ENCODE assay signal across 8 cellular contexts in the genomic region with DNA sequence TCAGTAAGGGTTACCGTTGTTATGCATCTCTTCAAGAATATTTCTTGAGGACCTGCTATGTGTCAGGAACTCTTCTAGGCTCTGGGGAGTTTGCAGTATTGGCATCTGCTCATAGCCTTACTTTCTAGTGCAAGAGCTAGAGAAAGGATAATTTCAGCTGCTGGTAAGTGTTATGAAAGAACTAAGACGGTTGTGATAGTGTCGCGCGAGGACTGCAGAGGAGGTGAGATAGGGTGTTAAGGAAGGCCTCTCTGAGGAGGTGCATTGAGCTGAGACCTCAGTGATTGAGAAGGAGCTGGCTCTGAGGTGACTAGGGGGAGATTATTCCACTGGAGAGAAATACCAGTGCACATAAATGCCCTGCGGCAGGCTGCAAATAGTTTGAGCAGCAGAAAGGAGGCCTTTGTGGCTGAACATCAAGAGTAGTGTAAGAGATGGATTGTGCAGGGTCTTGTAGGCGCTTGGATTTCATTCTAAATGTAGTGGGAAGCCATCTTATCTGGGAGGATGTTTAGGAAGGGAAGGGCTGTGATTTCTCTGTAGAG. TPM values are rescaled to one million over a fixed set of nuclear protein-coding genes. Genes with fewer than 3 reads are reported as not detected.
A peak's percentile ranks its signal among the peaks of the same experiment; 100 is the strongest.
DNase-seq lines count a peak whose midpoint lies in the region; ATAC-seq and TF ChIP-seq lines count a peak whose summit lies in the region.

No MANE protein-coding gene starts in this region.

- CTCF ChIA-PET in Caco-2 (lab: Charles Lee) = interaction anchor here (0.7 to 1.0 kb wide), 2 partner anchors 70 to 80 kb away, joined by 3 to 4 read pairs; no protein-coding TSS in a partner anchor

- H3K4me1 ChIP-seq in Caco-2 = peaks cover 4% of the 10 kb centered on the region; the same call in 1 of the 2 replicates
- peaks cover 18% of the 10 kb centered on the region for H3K4me1 ChIP-seq in adipocyte (ENCODE audit: control insufficient read depth, insufficient read depth, low read length)
- H3K4me1 ChIP-seq in tibial nerve = peaks cover 0 to 40% (median 14%) of the 10 kb centered on the region in 4 donors

- no peaks in the 10 kb centered on the region for H3K9me3 Mint-ChIP-seq in Caco-2 (ENCODE audit: unreplicated experiment)

- peak overlapping the region; percentile 94 for H3K27ac Mint-ChIP-seq in Caco-2 (ENCODE audit: unreplicated experiment)

- peak overlapping the region; percentile 95 for H3K9ac ChIP-seq in adipocyte (ENCODE audit: low read length)

- TF ChIP-seq POLR2A in tibial nerve (IDR thresholded peaks at IDR 0.05) = no peak

- H3K4me3 Mint-ChIP-seq in Caco-2 (ENCODE audit: unreplicated experiment) = peak overlapping the region; percentile 85

- peaks cover 4% of the 10 kb centered on the region for H3K36me3 ChIP-seq in Caco-2 (ENCODE audit: control insufficient read depth, insufficient read depth, low read length)
- peaks cover 39% of the 10 kb centered on the region for H3K36me3 ChIP-seq in adipocyte (ENCODE audit: control insufficient read depth, insufficient read depth, low read length, severe bottlenecking)
- peaks cover 0 to 45% (median 2%) of the 10 kb centered on the region in 3 donors for H3K36me3 ChIP-seq in tibial nerve

- WGBS in tibial nerve, 2 donors = 5 to 9% methylated on average over 7 of the region's 7 CpGs

- no peaks in the 10 kb centered on the region for H3K9me3 ChIP-seq in Caco-2
- no peaks in the 10 kb centered on the region for H3K9me3 ChIP-seq in adipocyte (ENCODE audit: control insufficient read depth, low read length)
- no peaks in the 10 kb centered on the region for H3K9me3 ChIP-seq in tibial nerve

- H3K36me3 Mint-ChIP-seq in Caco-2 (ENCODE audit: insufficient read depth, unreplicated experiment) = peaks cover 79% of the 10 kb centered on the region

- TSS peak; percentile 52 for BruUV-seq in Caco-2 (replicated peaks; lab: Mats Ljungman, UMichigan)

- peak in 1 of 2 experiments; percentile 22 for DNase-seq in Caco-2
- no peak for DNase-seq in Jurkat, Clone E6-1 (ENCODE audit: low read depth, low spot score)
- peak; percentile 38 for DNase-seq in adipocyte (ENCODE audit: low read depth)
- DNase-seq in left kidney (ENCODE audit: low read depth, low spot score) = peak; percentile 10
- DNase-seq in tibial nerve (ENCODE audit: low spot score in 2 of 2) = no peak
- DNase-seq in iPS-NIHi7 (ENCODE audit: extremely low spot score) = no peak
- no peak for DNase-seq in NCI-H345 treated with DMSO at 0.1 percent for 48 hours (lab: John Stamatoyannopoulos, UW; ENCODE audit: unreplicated experiment)

- ATAC-seq in esophagus mucosa = no peak

- H3K4me1 Mint-ChIP-seq in Caco-2 (ENCODE audit: low read depth, unreplicated experiment) = peaks cover 16% of the 10 kb centered on the region

- H3K27me3 Mint-ChIP-seq in Caco-2 (ENCODE audit: insufficient read depth, unreplicated experiment) = no peaks in the 10 kb centered on the region

- intact Hi-C loops in Caco-2 (cut with micrococcal nuclease; ENCODE audit: unreplicated experiment) = loop anchor here (1.0 kb wide), 1 partner anchor 31 kb away; a partner anchor contains a TSS

- POLR2A ChIA-PET in Caco-2 (lab: Charles Lee) = interaction anchor here (0.6 to 1.4 kb wide), 3 partner anchors 49 to 238 kb away, joined by 3 to 6 read pairs (median 6); no protein-coding TSS in a partner anchor

- no peaks in the 10 kb centered on the region for H3K27me3 ChIP-seq in Caco-2 (replicated peaks; ENCODE audit: control insufficient read depth, insufficient read depth, low read length)
- H3K27me3 ChIP-seq in adipocyte (replicated peaks; ENCODE audit: control insufficient read depth, insufficient read depth, low read length) = no peaks in the 10 kb centered on the region
- H3K27me3 ChIP-seq in tibial nerve = no peaks in the 10 kb centered on the region

- peak overlapping the region; percentile 98 for H3K4me3 ChIP-seq in Caco-2 (ENCODE audit: low read depth, low read length)
- peak overlapping the region; percentile 99 for H3K4me3 ChIP-seq in Jurkat, Clone E6-1 (ENCODE audit: low read length)
- H3K4me3 ChIP-seq in adipocyte (ENCODE audit: low read length) = peak overlapping the region; percentile 96
- H3K4me3 ChIP-seq in tibial nerve = peak overlapping the region; percentile 85 to 99 (median 93)

- H3K27ac ChIP-seq in tibial nerve = peak overlapping the region in 2 of 4 donors; percentile 88 to 90

- no peak for TF ChIP-seq CTCF in Caco-2 (IDR thresholded peaks at IDR 0.05; ENCODE audit: insufficient read depth in 1 of 2, low read depth in 1 of 2, low read length in 1 of 2, severe bottlenecking in 1 of 2, unreplicated experiment in 1 of 2)
- no peak for TF ChIP-seq CTCF in tibial nerve (IDR thresholded peaks at IDR 0.05)

- no peak for TF ChIP-seq EP300 in tibial nerve (IDR thresholded peaks at IDR 0.05)

RNA-seq across cellular contexts. Expression of a gene that starts 0.8 kb away (rescaled TPM):
- total RNA-seq in Caco-2 (2022) = 45.4 and 46.3 TPM in 2 replicates
- polyA plus RNA-seq in Jurkat, Clone E6-1 (2012; ENCODE audit: insufficient read depth, insufficient read length) = 57.4 TPM
- total RNA-seq in tibial nerve = 10 to 100 TPM; 16.8 to 53.1 (median 29.3) TPM
- 11.1 TPM for total RNA-seq in esophagus mucosa

RNA-seq across cellular contexts. Expression of a gene that starts 18.4 kb away (rescaled TPM):
- total RNA-seq in Caco-2 (2022) (255 TPM in 2 replicates), tibial nerve (100 to 1,000 TPM in 2 of 4 donors, 10 to 100 TPM in 2; 77.9 to 109 (median 103) TPM), esophagus mucosa (192 TPM)
- polyA plus RNA-seq in Jurkat, Clone E6-1 (2012; ENCODE audit: insufficient read depth, insufficient read length) = 122 TPM

RNA-seq across cellular contexts. Expression of a gene that starts 30.8 kb away (rescaled TPM):
- total RNA-seq in Caco-2 (2022) (56.2 and 62.1 TPM in 2 replicates), tibial nerve (100 to 1,000 TPM; 162 to 221 (median 181) TPM), esophagus mucosa (42.7 TPM)
- 77.3 TPM for polyA plus RNA-seq in Jurkat, Clone E6-1 (2012; ENCODE audit: insufficient read depth, insufficient read length)

RNA-seq across cellular contexts. Expression of a gene that starts 30.9 kb away (rescaled TPM):
- total RNA-seq in Caco-2 (2022) (44.8 and 45.6 TPM in 2 replicates), tibial nerve (10 to 100 TPM; 17.7 to 33.5 (median 22.0) TPM), esophagus mucosa (31.5 TPM)
- 30.2 TPM for polyA plus RNA-seq in Jurkat, Clone E6-1 (2012; ENCODE audit: insufficient read depth, insufficient read length)

Comparison
In these comparisons a context has a peak if more than half of its experiments do, and no peak if none do; other contexts are left out.
1. DNase-seq: peak in adipocyte (single experiment) and left kidney (single experiment); none in Jurkat, Clone E6-1 (single experiment), tibial nerve (0 of 2), iPS-NIHi7 (single experiment) and NCI-H345 treated with DMSO at 0.1 percent for 48 hours (single experiment).
2. Peak in every context shown above with its lines, with median percentiles within 50 percentile points of each other: H3K4me3 ChIP-seq.